ENCODE assay signal across 1 cellular context in the genomic region with DNA sequence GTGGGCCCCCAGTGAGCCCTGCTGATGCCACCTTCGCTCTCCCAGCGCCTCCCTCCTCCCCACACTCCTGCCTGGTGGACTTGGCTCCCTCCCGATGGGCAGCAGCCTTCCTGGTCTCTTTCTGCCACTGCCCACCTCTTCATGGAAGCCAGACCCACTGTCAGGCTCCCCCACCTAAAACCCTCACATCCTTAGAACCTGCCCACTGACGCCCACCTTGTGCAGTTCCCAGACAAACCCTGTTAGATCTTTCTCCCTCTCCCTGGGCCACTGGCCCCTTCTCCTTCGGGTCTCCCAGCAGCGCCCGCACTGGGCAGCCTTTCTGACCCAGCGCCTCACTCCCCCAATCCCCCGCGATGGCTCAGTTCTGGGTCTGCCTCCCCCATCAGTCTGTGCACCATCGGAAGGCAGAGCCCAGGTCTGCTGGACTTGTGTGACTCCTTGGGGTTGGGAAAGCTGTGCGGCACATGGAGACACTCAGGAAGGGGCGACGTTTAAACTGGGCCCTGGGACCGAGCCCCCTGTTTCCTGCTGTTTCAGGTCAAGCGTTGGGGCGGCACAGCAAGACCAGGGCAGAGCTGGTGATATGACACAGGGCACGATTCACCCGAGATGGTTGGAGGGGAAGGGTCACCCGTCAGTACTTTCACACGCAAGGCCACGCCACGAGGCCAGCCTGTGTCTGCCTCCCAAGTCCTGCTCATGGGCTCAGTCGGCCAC.
TF ChIP-seq lines count a peak whose summit lies in the region.

No MANE protein-coding gene starts in this region.

TF ChIP-seq in IMR-90, 13 proteins besides CTCF, POLR2A, EP300 and RAD21 (continued from another document):
- TF ChIP-seq, protein P1, sequence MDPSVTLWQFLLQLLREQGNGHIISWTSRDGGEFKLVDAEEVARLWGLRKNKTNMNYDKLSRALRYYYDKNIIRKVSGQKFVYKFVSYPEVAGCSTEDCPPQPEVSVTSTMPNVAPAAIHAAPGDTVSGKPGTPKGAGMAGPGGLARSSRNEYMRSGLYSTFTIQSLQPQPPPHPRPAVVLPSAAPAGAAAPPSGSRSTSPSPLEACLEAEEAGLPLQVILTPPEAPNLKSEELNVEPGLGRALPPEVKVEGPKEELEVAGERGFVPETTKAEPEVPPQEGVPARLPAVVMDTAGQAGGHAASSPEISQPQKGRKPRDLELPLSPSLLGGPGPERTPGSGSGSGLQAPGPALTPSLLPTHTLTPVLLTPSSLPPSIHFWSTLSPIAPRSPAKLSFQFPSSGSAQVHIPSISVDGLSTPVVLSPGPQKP (IDR thresholded peaks at IDR 0.05; ENCODE audit: borderline replicate concordance, low read depth, low read length): no peak
- TF ChIP-seq MXI1 (IDR thresholded peaks at IDR 0.05; ENCODE audit: borderline replicate concordance, low read depth, low read length) (no peak), BHLHE40 (IDR thresholded peaks at IDR 0.05; ENCODE audit: low read depth, low read length) (no peak), SMC3 (IDR thresholded peaks at IDR 0.05; ENCODE audit: low read depth, low read length) (no peak), RFX5 (IDR thresholded peaks at IDR 0.05; ENCODE audit: low read depth, low read length) (no peak), FOS (IDR thresholded peaks at IDR 0.05; ENCODE audit: low read depth, low read length) (no peak), MAZ (IDR thresholded peaks at IDR 0.05; ENCODE audit: borderline replicate concordance, low read depth, low read length) (no peak), MAFK (IDR thresholded peaks at IDR 0.05; ENCODE audit: low read depth, low read length) (no peak)
- TF ChIP-seq, protein P2, sequence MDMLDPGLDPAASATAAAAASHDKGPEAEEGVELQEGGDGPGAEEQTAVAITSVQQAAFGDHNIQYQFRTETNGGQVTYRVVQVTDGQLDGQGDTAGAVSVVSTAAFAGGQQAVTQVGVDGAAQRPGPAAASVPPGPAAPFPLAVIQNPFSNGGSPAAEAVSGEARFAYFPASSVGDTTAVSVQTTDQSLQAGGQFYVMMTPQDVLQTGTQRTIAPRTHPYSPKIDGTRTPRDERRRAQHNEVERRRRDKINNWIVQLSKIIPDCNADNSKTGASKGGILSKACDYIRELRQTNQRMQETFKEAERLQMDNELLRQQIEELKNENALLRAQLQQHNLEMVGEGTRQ (IDR thresholded peaks at IDR 0.05; ENCODE audit: low read depth, low read length): no peak
